16 cellular contexts compared by ENCODE assay signal in genomic region chr7:81690251-81690650, GRCh38.
DNase-seq lines count a peak whose midpoint lies in the region; ATAC-seq and TF ChIP-seq lines count a peak whose summit lies in the region.
"Had no signal": no experiment of that assay in that cellular context is flagged by ENCODE, and none has a peak within 500 bp of the region (broad histone marks: within the 10 kb centered on the region; RNA-seq: fewer than 3 reads in every experiment).

No MANE protein-coding gene starts in this region.

- H3K27me3 Mint-ChIP-seq in mesothelial cell of epicardium (ENCODE audit: low read depth), result no peaks in the 10 kb centered on the region
- H3K27me3 Mint-ChIP-seq: activated CD4-positive, alpha-beta T cell treated with anti-CD3 and anti-CD28 coated beads, Interleukin-2, amount 10 ng/mL, durations not matched to agents 24 days and 14 days had no signal

- intact Hi-C loops in aorta (cut with DNase I), result no loop called here

- H3K27me3 ChIP-seq in aorta (ENCODE audit: control insufficient read depth in 1 of 2, insufficient read depth in 2 of 2, low read length in 1 of 2), result no peaks in the 10 kb centered on the region

- peak overlapping the region; percentile 20; the same call in 1 of the 2 replicates for H3K9ac ChIP-seq in ES-I3 (ENCODE audit: low read depth, low read length)

- H3K36me3 ChIP-seq in ES-I3 (ENCODE audit: insufficient read depth, low read length), result no peaks in the 10 kb centered on the region
- H3K36me3 ChIP-seq in aorta (ENCODE audit: control insufficient read depth in 1 of 2, insufficient read depth in 2 of 2, low read length in 1 of 2), result no peaks in the 10 kb centered on the region

- no peak for ATAC-seq in aorta (ENCODE audit: low FRiP score)
- ATAC-seq: Panc1 had no signal

- no peak for TF ChIP-seq CTCF in coronary artery (IDR thresholded peaks at IDR 0.05)
- TF ChIP-seq CTCF in mesothelial cell of epicardium (IDR thresholded peaks at IDR 0.05; ENCODE audit: unreplicated experiment), result no peak

- 5 to 12% methylated on average over 5 of the region's 5 CpGs for WGBS in aorta, 2 donors

- H3K9me3 Mint-ChIP-seq in mesothelial cell of epicardium, result no peaks in the 10 kb centered on the region

- H3K9me3 ChIP-seq in ES-I3 (ENCODE audit: control insufficient read depth, insufficient read depth, low read length), result no peaks in the 10 kb centered on the region
- no peaks in the 10 kb centered on the region for H3K9me3 ChIP-seq in aorta (ENCODE audit: control insufficient read depth, low read length)

- peak overlapping the region; percentile 53 for H3K27ac Mint-ChIP-seq in mesothelial cell of epicardium
- H3K27ac Mint-ChIP-seq: activated CD4-positive, alpha-beta T cell treated with anti-CD3 and anti-CD28 coated beads, Interleukin-2, amount 10 ng/mL, durations not matched to agents 24 days and 14 days; immature natural killer cell had no signal

- H3K4me1 Mint-ChIP-seq in mesothelial cell of epicardium, result peaks cover 46% of the 10 kb centered on the region
- H3K4me1 Mint-ChIP-seq: activated CD4-positive, alpha-beta T cell treated with anti-CD3 and anti-CD28 coated beads, Interleukin-2, amount 10 ng/mL, durations not matched to agents 24 days and 14 days; immature natural killer cell had no signal

- H3K4me3 ChIP-seq in coronary artery (peak overlapping the region; percentile 8), aorta (ENCODE audit: low read length in 2 of 2) (no peak overlapping the region)

- H3K27ac ChIP-seq in coronary artery, result peak overlapping the region; percentile 5 to 10
- H3K27ac ChIP-seq in aorta (ENCODE audit: low read depth in 1 of 2, low read length in 2 of 2), result no peak overlapping the region

- DNase-seq in NCI-H69 (lab: John Stamatoyannopoulos, UW), result peak; percentile 15
- no peak for DNase-seq in coronary artery (ENCODE audit: low spot score)
- DNase-seq in mesothelial cell of epicardium (ENCODE audit: low spot score in 2 of 2, unreplicated experiment in 2 of 2), result no peak
- DNase-seq in EL, result no peak
- no peak for DNase-seq in activated CD4-positive, alpha-beta T cell treated with anti-CD3 and anti-CD28 coated beads for 4 hours
- no peak for DNase-seq in A172 (ENCODE audit: low spot score)
- no peak for DNase-seq in aorta
- DNase-seq: activated CD4-positive, alpha-beta T cell treated with anti-CD3 and anti-CD28 coated beads, Interleukin-2, amount 10 ng/mL, durations not matched to agents 24 days and 14 days; activated T-cell treated with anti-CD3 and anti-CD28 coated beads, Interleukin-2, amount 50 U/mL, for 48 hours; dermis blood vessel endothelial cell; DMS153; immature natural killer cell; NCI-H1048; T-helper 2 cell had no signal

- H3K4me3 Mint-ChIP-seq in mesothelial cell of epicardium, result no peak overlapping the region
- H3K4me3 Mint-ChIP-seq: activated CD4-positive, alpha-beta T cell treated with anti-CD3 and anti-CD28 coated beads, Interleukin-2, amount 10 ng/mL, durations not matched to agents 24 days and 14 days; immature natural killer cell had no signal

- H3K4me1 ChIP-seq in ES-I3 (ENCODE audit: insufficient read depth, low read length), result peaks cover 21% of the 10 kb centered on the region
- H3K4me1 ChIP-seq in aorta (ENCODE audit: control insufficient read depth in 1 of 2, insufficient read depth in 2 of 2, low read length in 2 of 2), result peaks cover 6 to 8% of the 10 kb centered on the region in 2 donors

- no peaks in the 10 kb centered on the region for H3K36me3 Mint-ChIP-seq in mesothelial cell of epicardium

Comparison
In these comparisons a context has a peak if more than half of its experiments do, and no peak if none do; other contexts are left out.
1. H3K27ac ChIP-seq: peak in coronary artery (2 of 2); none in aorta (0 of 2).